10 cellular contexts compared by ENCODE assay signal in the genomic region with DNA sequence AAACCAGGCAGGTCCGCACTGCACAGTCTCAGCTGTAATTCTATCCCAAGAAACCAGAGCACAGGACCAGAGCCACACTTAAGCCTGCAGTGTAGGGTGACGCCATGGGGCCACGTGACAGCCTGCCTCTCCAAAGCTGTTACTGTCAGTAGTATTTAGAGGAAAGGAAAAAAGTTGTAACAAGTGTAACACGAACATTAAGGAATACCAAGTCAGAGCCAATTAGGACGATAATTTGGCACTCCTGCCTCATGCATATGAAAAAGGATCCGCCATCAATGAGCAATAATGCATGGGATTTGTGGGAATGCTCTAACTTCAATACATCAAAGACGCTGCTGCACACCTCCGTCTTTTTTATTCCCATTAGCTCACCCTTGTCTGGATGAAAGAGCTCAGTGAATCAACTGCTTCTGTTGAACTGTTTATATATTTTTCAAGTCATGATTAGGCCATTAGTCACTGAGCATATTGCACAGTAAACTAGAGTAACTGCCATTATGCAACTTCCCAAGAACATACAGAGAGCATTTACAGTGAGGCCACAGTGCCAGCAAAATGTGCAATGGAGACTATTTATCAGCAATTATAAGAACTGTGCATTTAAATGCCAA.
DNase-seq lines count a peak whose midpoint lies in the region; ATAC-seq and TF ChIP-seq lines count a peak whose summit lies in the region.
"Had no signal": no experiment of that assay in that cellular context is flagged by ENCODE, and none has a peak within 500 bp of the region (broad histone marks: within the 10 kb centered on the region; RNA-seq: fewer than 3 reads in every experiment).

No MANE protein-coding gene starts in this region.

- H3K9ac ChIP-seq in MM.1S (ENCODE audit: low read length): no peak overlapping the region
- H3K9ac ChIP-seq: BLaER1 had no signal

- H4K20me1 ChIP-seq in MM.1S (ENCODE audit: insufficient read depth, low read length): no peaks in the 10 kb centered on the region; the same call in 1 of the 2 replicates

- no peak overlapping the region for H2AFZ ChIP-seq in MM.1S (ENCODE audit: low read length)

- H3K9me2 ChIP-seq in MM.1S (replicated peaks; ENCODE audit: insufficient read depth, low read length): no peaks in the 10 kb centered on the region

- H3K4me2 ChIP-seq in MM.1S (ENCODE audit: low read depth, low read length): no peak overlapping the region
- H3K4me2 ChIP-seq: BLaER1 had no signal

- no peaks in the 10 kb centered on the region for H3K27me3 ChIP-seq in SJSA1 (replicated peaks)
- no peaks in the 10 kb centered on the region for H3K27me3 ChIP-seq in suprapubic skin
- no peaks in the 10 kb centered on the region for H3K27me3 ChIP-seq in MM.1S (replicated peaks; ENCODE audit: insufficient read depth, low read length)
- H3K27me3 ChIP-seq: BLaER1 had no signal

- no peak for TF ChIP-seq EP300 in suprapubic skin (IDR thresholded peaks at IDR 0.05)

- H3K4me1 ChIP-seq in SJSA1 (replicated peaks) (peaks cover 69% of the 10 kb centered on the region), suprapubic skin (peaks cover 60% of the 10 kb centered on the region), MM.1S (ENCODE audit: low read length) (no peaks in the 10 kb centered on the region)

- H3K4me3 Mint-ChIP-seq in activated T-cell treated with anti-CD3 and anti-CD28 coated beads, Interleukin-2, amount 50 U/mL, for 4 hours: no peak overlapping the region

- 56% methylated on average over 8 of the region's 8 CpGs for WGBS in suprapubic skin

- peaks cover 67% of the 10 kb centered on the region for H3K4me1 Mint-ChIP-seq in activated T-cell treated with anti-CD3 and anti-CD28 coated beads, Interleukin-2, amount 50 U/mL, for 4 hours (ENCODE audit: low read depth)

- TF ChIP-seq CTCF in foreskin fibroblast (IDR thresholded peaks at IDR 0.05; ENCODE audit: low read depth, low read length) (no peak), suprapubic skin (IDR thresholded peaks at IDR 0.05) (no peak), MM.1S (IDR thresholded peaks at IDR 0.05; ENCODE audit: low read length) (no peak)

- H3K4me3 ChIP-seq in SJSA1 (peak overlapping the region; percentile 5; the same call in 1 of the 2 replicates), foreskin fibroblast (ENCODE audit: low read depth in 1 of 2, low read length in 2 of 2) (no peak overlapping the region), suprapubic skin (no peak overlapping the region), MM.1S (ENCODE audit: low read length) (no peak overlapping the region)
- H3K4me3 ChIP-seq: BLaER1 had no signal

- no peak for DNase-seq in activated T-cell treated with anti-CD3 and anti-CD28 coated beads, Interleukin-2, amount 50 U/mL, for 4 hours
- DNase-seq in activated T-cell treated with anti-CD3 and anti-CD28 coated beads, Interleukin-2, amount 50 U/mL, for 1 hour: no peak
- DNase-seq in SJSA1 (ENCODE audit: low read depth in 1 of 2, low spot score in 2 of 2): peak; percentile 66 to 89
- peak; percentile 84 to 91 for DNase-seq in foreskin fibroblast
- DNase-seq in suprapubic skin (ENCODE audit: low spot score in 2 of 2): no peak
- DNase-seq in MM.1S: no peak
- no peak for DNase-seq in NCI-H1436 (lab: John Stamatoyannopoulos, UW)
- DNase-seq: Karpas-422 had no signal

- no peak for TF ChIP-seq POLR2A in suprapubic skin (IDR thresholded peaks at IDR 0.05)

- H3K27ac ChIP-seq in SJSA1 (peak overlapping the region; percentile 93), suprapubic skin (peak overlapping the region; percentile 65), MM.1S (ENCODE audit: low read length) (no peak overlapping the region)
- H3K27ac ChIP-seq: BLaER1 had no signal

- no peaks in the 10 kb centered on the region for H3K27me3 Mint-ChIP-seq in activated T-cell treated with anti-CD3 and anti-CD28 coated beads, Interleukin-2, amount 50 U/mL, for 4 hours (ENCODE audit: low read depth)

- H3K9me3 ChIP-seq in SJSA1 (replicated peaks) (no peaks in the 10 kb centered on the region), suprapubic skin (no peaks in the 10 kb centered on the region), MM.1S (replicated peaks; ENCODE audit: insufficient read depth, low read length) (no peaks in the 10 kb centered on the region)
- H3K9me3 ChIP-seq: BLaER1 had no signal

- no peaks in the 10 kb centered on the region for H3K9me3 Mint-ChIP-seq in activated T-cell treated with anti-CD3 and anti-CD28 coated beads, Interleukin-2, amount 50 U/mL, for 4 hours

- ATAC-seq in activated T-cell treated with anti-CD3 and anti-CD28 coated beads, Interleukin-2, amount 50 U/mL, for 4 hours: peak; percentile 51 to 67
- no peak for ATAC-seq in GM21786 (IDR thresholded peaks at IDR 0.05; ENCODE audit: unreplicated experiment)

- no peaks in the 10 kb centered on the region for H3F3A ChIP-seq in MM.1S (ENCODE audit: insufficient read depth, low read length)

- peaks cover 31% of the 10 kb centered on the region for H3K36me3 Mint-ChIP-seq in activated T-cell treated with anti-CD3 and anti-CD28 coated beads, Interleukin-2, amount 50 U/mL, for 4 hours (ENCODE audit: insufficient read depth)

- H3K79me2 ChIP-seq in MM.1S (ENCODE audit: low read length): no peaks in the 10 kb centered on the region

- H3K36me3 ChIP-seq in SJSA1: no peaks in the 10 kb centered on the region; the same call in 1 of the 2 replicates
- H3K36me3 ChIP-seq in suprapubic skin: no peaks in the 10 kb centered on the region
- H3K36me3 ChIP-seq in MM.1S (replicated peaks; ENCODE audit: insufficient read depth, low read length): no peaks in the 10 kb centered on the region; the same call in 1 of the 2 replicates
- H3K36me3 ChIP-seq: BLaER1 had no signal

Comparison
In these comparisons a context has a peak if more than half of its experiments do, and no peak if none do; other contexts are left out.
1. DNase-seq: peak in SJSA1 (2 of 2) and foreskin fibroblast (2 of 2); none in activated T-cell treated with anti-CD3 and anti-CD28 coated beads, Interleukin-2, amount 50 U/mL, for 4 hours (single experiment), activated T-cell treated with anti-CD3 and anti-CD28 coated beads, Interleukin-2, amount 50 U/mL, for 1 hour (single experiment), suprapubic skin (0 of 2), MM.1S (single experiment) and NCI-H1436 (single experiment).